14 cellular contexts compared by ENCODE assay signal in the genomic region with DNA sequence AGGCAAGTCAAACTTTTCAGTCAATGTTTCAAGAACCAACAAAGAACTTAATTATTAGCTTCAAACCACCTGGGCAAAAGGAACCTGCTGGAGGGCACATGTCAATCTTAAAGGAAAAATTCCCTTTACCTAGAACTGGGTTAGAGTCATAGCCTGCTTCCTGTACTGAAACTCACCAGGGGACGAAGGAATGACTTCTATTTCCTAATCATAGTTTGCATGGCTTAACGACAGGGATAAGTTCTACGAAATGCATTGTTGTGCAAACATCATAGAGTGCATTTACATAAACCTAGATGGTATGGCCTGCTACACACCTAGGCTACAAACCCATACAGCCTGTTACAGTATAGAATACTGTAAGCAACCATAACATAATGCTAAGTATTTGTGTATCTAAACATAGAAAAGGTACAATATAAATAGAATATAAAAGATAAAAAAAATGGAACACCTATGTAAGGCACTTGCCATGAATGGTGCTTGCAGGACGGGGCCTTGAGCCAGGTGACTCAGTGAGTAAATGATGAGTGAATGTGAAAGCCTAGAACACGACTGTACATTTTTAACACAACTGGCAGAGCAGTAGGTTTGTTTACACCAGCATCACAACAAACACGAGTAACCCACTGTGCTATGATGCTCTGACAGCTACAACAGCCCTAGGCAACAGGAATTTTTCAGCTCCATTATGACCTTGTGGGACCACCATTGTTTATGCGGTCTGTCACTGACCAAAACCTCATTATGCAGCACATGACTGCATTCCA.
DNase-seq lines count a peak whose midpoint lies in the region; ATAC-seq and TF ChIP-seq lines count a peak whose summit lies in the region.
"Had no signal": no experiment of that assay in that cellular context is flagged by ENCODE, and none has a peak within 500 bp of the region (broad histone marks: within the 10 kb centered on the region; RNA-seq: fewer than 3 reads in every experiment).

No MANE protein-coding gene starts in this region.

- no peak overlapping the region for H3K27ac ChIP-seq in GM23248
- H3K27ac ChIP-seq in CD4-positive, alpha-beta T cell (ENCODE audit: low read depth, low read length), result no peak overlapping the region

- H3K27me3 Mint-ChIP-seq in endothelial cell (ENCODE audit: unreplicated experiment), result no peaks in the 10 kb centered on the region
- H3K27me3 Mint-ChIP-seq in CD4-positive, alpha-beta T cell, result no peaks in the 10 kb centered on the region

- 31 to 35% methylated on average over 7 of the region's 7 CpGs for WGBS in GM23248 (ENCODE audit: low coverage in 1 of 2, low lambda C conversion rate in 2 of 2, missing lambda C conversion rate in 2 of 2), 2 experiments

- no peaks in the 10 kb centered on the region for H3K9me2 ChIP-seq in GM23248 (ENCODE audit: insufficient read depth)

- peaks cover 5% of the 10 kb centered on the region for H3K4me1 Mint-ChIP-seq in endothelial cell (ENCODE audit: unreplicated experiment)
- H3K4me1 Mint-ChIP-seq in CD4-positive, alpha-beta T cell (ENCODE audit: low read depth), result no peaks in the 10 kb centered on the region
- H3K4me1 Mint-ChIP-seq: naive B cell had no signal

- DNase-seq in Caki2 (ENCODE audit: low read depth), result peak; percentile 30
- peak; percentile 11 for DNase-seq in GM23248
- DNase-seq in RKO (ENCODE audit: low spot score), result peak; percentile 28
- peak; percentile 69 for DNase-seq in islet precursor cell
- no peak for DNase-seq in endothelial cell (ENCODE audit: low spot score)
- DNase-seq in globus pallidus (ENCODE audit: low spot score), result no peak
- no peak for DNase-seq in CD4-positive, alpha-beta T cell
- DNase-seq: C1 segment of cervical spinal cord; effector memory CD8-positive, alpha-beta T cell; kidney; naive B cell; NCI-H2171 treated with DMSO at 0.1 percent for 48 hours; retina had no signal

- H3K9me3 ChIP-seq in GM23248 (ENCODE audit: low read depth), result no peaks in the 10 kb centered on the region
- no peaks in the 10 kb centered on the region for H3K9me3 ChIP-seq in CD4-positive, alpha-beta T cell (ENCODE audit: control insufficient read depth, low read length)

- in situ Hi-C loops in Caki2 (cut with HindIII; ENCODE audit: low pct_unique_long_range_greater_than_20kb, low sequenced_read_pairs) (no loop called here), GM23248 (cut with MboI) (no loop called here)

- no peak for ATAC-seq in CD4-positive, alpha-beta T cell (ENCODE audit: poor library complexity)
- ATAC-seq: effector memory CD8-positive, alpha-beta T cell had no signal

- CTCF ChIA-PET in CD4-positive, alpha-beta T cell (lab: Charles Lee), result no interaction called here

- H3K4me3 Mint-ChIP-seq in endothelial cell (ENCODE audit: unreplicated experiment), result no peak overlapping the region
- no peak overlapping the region for H3K4me3 Mint-ChIP-seq in CD4-positive, alpha-beta T cell
- H3K4me3 Mint-ChIP-seq: effector memory CD8-positive, alpha-beta T cell; GM23338; naive B cell had no signal

- no peaks in the 10 kb centered on the region for H3K9me3 Mint-ChIP-seq in endothelial cell (ENCODE audit: unreplicated experiment)
- H3K9me3 Mint-ChIP-seq in CD4-positive, alpha-beta T cell, result no peaks in the 10 kb centered on the region
- H3K9me3 Mint-ChIP-seq: effector memory CD8-positive, alpha-beta T cell; GM23338; naive B cell had no signal

- no peak overlapping the region for H3K9ac ChIP-seq in GM23248

- H2AFZ ChIP-seq in GM23248, result no peak overlapping the region
- H2AFZ ChIP-seq: GM23338 had no signal

- no peak for TF ChIP-seq CTCF in endothelial cell (IDR thresholded peaks at IDR 0.05; ENCODE audit: unreplicated experiment)
- no peak for TF ChIP-seq CTCF in CD4-positive, alpha-beta T cell (IDR thresholded peaks at IDR 0.05)

- intact Hi-C loops in CD4-positive, alpha-beta T cell (cut with DNase I, micrococcal nuclease), result no loop called here

- H3F3A ChIP-seq in GM23248 (ENCODE audit: insufficient read depth), result no peaks in the 10 kb centered on the region

- H3K4me3 ChIP-seq in GM23248, result no peak overlapping the region
- H3K4me3 ChIP-seq: GM23338 had no signal

- no peak overlapping the region for H3K27ac Mint-ChIP-seq in endothelial cell (ENCODE audit: unreplicated experiment)
- no peak overlapping the region for H3K27ac Mint-ChIP-seq in CD4-positive, alpha-beta T cell
- H3K27ac Mint-ChIP-seq: effector memory CD8-positive, alpha-beta T cell; GM23338; naive B cell had no signal

- no peaks in the 10 kb centered on the region for H3K79me2 ChIP-seq in GM23248 (ENCODE audit: insufficient read depth)

- no peaks in the 10 kb centered on the region for H3K4me1 ChIP-seq in GM23248 (ENCODE audit: insufficient read depth)

- H3K27me3 ChIP-seq in GM23248 (replicated peaks; ENCODE audit: insufficient read depth), result 0 out of 2 replicates have a peak, but pooled peaks cover 4% of the 10 kb centered on the region
- H3K27me3 ChIP-seq in CD4-positive, alpha-beta T cell (ENCODE audit: control insufficient read depth, insufficient read depth, low read length), result no peaks in the 10 kb centered on the region

- POLR2A ChIA-PET in CD4-positive, alpha-beta T cell (lab: Charles Lee), result no interaction called here

- no peaks in the 10 kb centered on the region for H3K36me3 Mint-ChIP-seq in endothelial cell (ENCODE audit: low read depth, unreplicated experiment)
- H3K36me3 Mint-ChIP-seq in CD4-positive, alpha-beta T cell (ENCODE audit: low read depth), result no peaks in the 10 kb centered on the region
- H3K36me3 Mint-ChIP-seq: naive B cell had no signal

- H3K36me3 ChIP-seq in GM23248 (ENCODE audit: low read depth), result no peaks in the 10 kb centered on the region

- H4K20me1 ChIP-seq in GM23248 (ENCODE audit: insufficient read depth), result no peaks in the 10 kb centered on the region

- H3K4me2 ChIP-seq in GM23248 (ENCODE audit: unreplicated experiment), result no peak overlapping the region
- H3K4me2 ChIP-seq: GM23338 had no signal

Comparison
In these comparisons a context has a peak if more than half of its experiments do, and no peak if none do; other contexts are left out.
1. DNase-seq: peak in Caki2 (single experiment), GM23248 (single experiment), RKO (single experiment) and islet precursor cell (single experiment); none in endothelial cell (single experiment), globus pallidus (single experiment) and CD4-positive, alpha-beta T cell (0 of 10).